ENCODE assay signal across 6 cellular contexts in the genomic region with DNA sequence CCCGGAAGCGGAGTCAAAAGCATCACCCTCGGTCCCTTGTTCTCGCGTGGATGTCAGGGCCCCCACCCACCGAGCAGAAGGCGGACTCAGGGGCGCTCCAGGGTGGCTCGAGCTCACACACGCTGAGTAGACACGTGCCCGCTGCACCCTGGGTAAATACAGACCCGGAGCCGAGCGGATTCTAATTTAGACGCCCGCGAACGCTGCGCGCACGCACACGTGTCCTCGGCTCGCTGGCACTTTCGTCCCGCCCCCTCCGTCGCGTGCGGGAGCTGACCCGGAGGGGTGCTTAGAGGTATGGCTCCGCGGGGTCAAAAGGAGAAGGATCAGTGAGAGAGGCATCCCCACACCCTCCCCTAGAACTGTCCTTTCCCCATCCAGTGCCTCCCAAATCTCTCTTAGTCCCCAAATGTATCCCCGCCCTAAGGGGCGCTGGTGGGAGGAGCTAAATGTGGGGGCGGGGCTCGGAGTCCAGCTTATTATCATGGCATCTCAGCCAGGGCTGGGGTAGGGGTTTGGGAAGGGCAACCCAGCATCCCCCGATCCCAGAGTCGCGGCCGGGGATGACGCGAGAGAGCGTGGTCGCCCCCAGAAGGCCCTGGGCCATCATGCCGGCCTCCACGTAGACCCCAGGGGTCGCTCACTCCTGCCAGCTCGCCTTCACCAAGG.
A peak's percentile ranks its signal among the peaks of the same experiment; 100 is the strongest.
DNase-seq lines count a peak whose midpoint lies in the region; ATAC-seq and TF ChIP-seq lines count a peak whose summit lies in the region.

No MANE protein-coding gene starts in this region.

- no peak for ATAC-seq in HG02610 (IDR thresholded peaks at IDR 0.05; ENCODE audit: unreplicated experiment)

- H3K4me3 ChIP-seq in fibroblast of mammary gland (ENCODE audit: control insufficient read depth, low read depth, low read length), result peak overlapping the region; percentile 25

- peak; percentile 36 for DNase-seq in LoVo (ENCODE audit: low spot score)
- DNase-seq in activated CD4-positive, CD25-positive, alpha-beta regulatory T cell treated with anti-CD3 and anti-CD28 coated beads, Interleukin-2, amount 50 U/mL, for 72 hours, result peak; percentile 66
- DNase-seq in fibroblast of mammary gland (ENCODE audit: low read depth), result peak; percentile 32
- DNase-seq in stimulated activated CD4-positive, alpha-beta T cell treated with anti-CD3 and anti-CD28 coated beads, Interleukin-4, amount 100 ng/mL, for 1 hour, result peak; percentile 72

- TF ChIP-seq CTCF in C4-2B (conservative IDR thresholded peaks at IDR 0.05), result no peak
- no peak for TF ChIP-seq CTCF in fibroblast of mammary gland (conservative IDR thresholded peaks at IDR 0.05; ENCODE audit: control insufficient read depth, insufficient read depth, low read depth, low read length)

- peak overlapping the region; percentile 74 for H3K27ac ChIP-seq in C4-2B
